In genomic region chr2:20433946-20434553, GRCh38 we compare ENCODE assay signal across 24 cellular contexts.
"Had no signal": no experiment of that assay in that cellular context is flagged by ENCODE, and none has a peak within 500 bp of the region (broad histone marks: within the 10 kb centered on the region; RNA-seq: fewer than 3 reads in every experiment).

No MANE protein-coding gene starts in this region.

- H3K4me1 Mint-ChIP-seq: central memory CD8-positive, alpha-beta T cell had no signal

- FAIRE-seq: colon, small intestine had no signal

- H3K36me3 Mint-ChIP-seq: activated naive CD8-positive, alpha-beta T cell treated with anti-CD3 and anti-CD28 coated beads, Interleukin-2, amount 10 ng/mL, durations not matched to agents 7 days and 5 days; natural killer cell; stimulated activated memory B cell treated with anti-CD40 and anti-IgM and Interleukin-4, amounts not matched to agents 10 μg/mL and 1 μg/mL and 100 μg/mL, for 72 hours; type B pancreatic cell had no signal

- H3K9me3 ChIP-seq: breast epithelium, testis had no signal

- H3K27ac ChIP-seq: breast epithelium, epithelial cell of prostate, testis had no signal

- H3K9me3 Mint-ChIP-seq: activated B cell treated with CpG ODN at 0.5 μM for 24 hours; activated CD8-positive, alpha-beta T cell treated with anti-CD3 and anti-CD28 coated beads for 36 hours; activated naive CD4-positive, alpha-beta T cell treated with anti-CD3 and anti-CD28 coated beads for 36 hours; activated naive CD8-positive, alpha-beta T cell treated with anti-CD3 and anti-CD28 coated beads, Interleukin-2, amount 10 ng/mL, durations not matched to agents 7 days and 5 days; activated T-cell treated with anti-CD3 and anti-CD28 coated beads, Interleukin-2, amount 50 U/mL, for 4 hours; activated T-helper 2 cell treated with anti-CD3 and anti-CD28 coated beads, Interferon-gamma antibody, Interleukin-2, Interleukin-4, amounts not matched to agents 10 μg/mL and 5 μg/mL and 100 μg/mL, durations not matched to agents 14 hours and 24 hours and 36 hours; central memory CD8-positive, alpha-beta T cell; natural killer cell; stimulated activated memory B cell treated with anti-CD40 and anti-IgM and Interleukin-4, amounts not matched to agents 10 μg/mL and 1 μg/mL and 100 μg/mL, for 72 hours; T-helper 1 cell treated with Interleukin-12 subunit alpha and Interleukin-12 subunit beta and Interleukin-4 antibody, amounts not matched to agents 30 μg/mL and 1 μg/mL, for 36 hours; type B pancreatic cell had no signal

- H3K36me3 ChIP-seq: breast epithelium had no signal

- H3K4me3 ChIP-seq: breast epithelium, testis had no signal

- H3K4me1 ChIP-seq: breast epithelium, testis had no signal

- DNase-seq: activated B cell treated with CpG ODN at 0.5 μM for 24 hours; activated CD4-positive, alpha-beta T cell treated with anti-CD3 and anti-CD28 coated beads for 36 hours; activated CD8-positive, alpha-beta T cell treated with anti-CD3 and anti-CD28 coated beads for 36 hours; activated naive CD4-positive, alpha-beta T cell treated with anti-CD3 and anti-CD28 coated beads for 36 hours; activated naive CD8-positive, alpha-beta T cell treated with anti-CD3 and anti-CD28 coated beads, Interleukin-2, amount 10 ng/mL, durations not matched to agents 7 days and 5 days; activated T-cell treated with anti-CD3 and anti-CD28 coated beads, Interleukin-2, amount 50 U/mL, for 4 hours; amniotic stem cell; foreskin fibroblast; midbrain; natural killer cell; small intestine; stimulated activated CD4-positive, alpha-beta T cell treated with anti-CD3 and anti-CD28 coated beads, Interleukin-15, amount 100 ng/mL, for 24 hours; T1000; testis had no signal

- H3K4me3 Mint-ChIP-seq: activated B cell treated with CpG ODN at 0.5 μM for 24 hours; activated CD4-positive, alpha-beta T cell treated with anti-CD3 and anti-CD28 coated beads for 36 hours; activated CD8-positive, alpha-beta T cell treated with anti-CD3 and anti-CD28 coated beads for 36 hours; activated naive CD4-positive, alpha-beta T cell treated with anti-CD3 and anti-CD28 coated beads for 36 hours; activated naive CD8-positive, alpha-beta T cell treated with anti-CD3 and anti-CD28 coated beads, Interleukin-2, amount 10 ng/mL, durations not matched to agents 7 days and 5 days; activated T-cell treated with anti-CD3 and anti-CD28 coated beads, Interleukin-2, amount 50 U/mL, for 4 hours; central memory CD8-positive, alpha-beta T cell; natural killer cell; stimulated activated memory B cell treated with anti-CD40 and anti-IgM and Interleukin-4, amounts not matched to agents 10 μg/mL and 1 μg/mL and 100 μg/mL, for 72 hours; T-helper 1 cell treated with Interleukin-12 subunit alpha and Interleukin-12 subunit beta and Interleukin-4 antibody, amounts not matched to agents 30 μg/mL and 1 μg/mL, for 36 hours; type B pancreatic cell had no signal

- H3K27me3 ChIP-seq: breast epithelium, testis had no signal

- ATAC-seq: activated CD4-positive, alpha-beta T cell treated with anti-CD3 and anti-CD28 coated beads for 36 hours; activated CD8-positive, alpha-beta T cell treated with anti-CD3 and anti-CD28 coated beads for 36 hours; activated T-cell treated with anti-CD3 and anti-CD28 coated beads, Interleukin-2, amount 50 U/mL, for 4 hours; left lobe of liver; natural killer cell; stimulated activated memory B cell treated with anti-CD40 and anti-IgM and Interleukin-4, amounts not matched to agents 10 μg/mL and 1 μg/mL and 100 μg/mL, for 72 hours had no signal

- H3K27ac Mint-ChIP-seq: activated B cell treated with CpG ODN at 0.5 μM for 24 hours; activated CD4-positive, alpha-beta T cell treated with anti-CD3 and anti-CD28 coated beads for 36 hours; activated CD8-positive, alpha-beta T cell treated with anti-CD3 and anti-CD28 coated beads for 36 hours; activated naive CD4-positive, alpha-beta T cell treated with anti-CD3 and anti-CD28 coated beads for 36 hours; activated naive CD8-positive, alpha-beta T cell treated with anti-CD3 and anti-CD28 coated beads, Interleukin-2, amount 10 ng/mL, durations not matched to agents 7 days and 5 days; activated T-helper 2 cell treated with anti-CD3 and anti-CD28 coated beads, Interferon-gamma antibody, Interleukin-2, Interleukin-4, amounts not matched to agents 10 μg/mL and 5 μg/mL and 100 μg/mL, durations not matched to agents 14 hours and 24 hours and 36 hours; natural killer cell; progenitor cell of endocrine pancreas; stimulated activated memory B cell treated with anti-CD40 and anti-IgM and Interleukin-4, amounts not matched to agents 10 μg/mL and 1 μg/mL and 100 μg/mL, for 72 hours; T-helper 1 cell treated with Interleukin-12 subunit alpha and Interleukin-12 subunit beta and Interleukin-4 antibody, amounts not matched to agents 30 μg/mL and 1 μg/mL, for 36 hours; type B pancreatic cell had no signal
